Comparison of ENCODE assay signal across 16 cellular contexts in the genomic region with DNA sequence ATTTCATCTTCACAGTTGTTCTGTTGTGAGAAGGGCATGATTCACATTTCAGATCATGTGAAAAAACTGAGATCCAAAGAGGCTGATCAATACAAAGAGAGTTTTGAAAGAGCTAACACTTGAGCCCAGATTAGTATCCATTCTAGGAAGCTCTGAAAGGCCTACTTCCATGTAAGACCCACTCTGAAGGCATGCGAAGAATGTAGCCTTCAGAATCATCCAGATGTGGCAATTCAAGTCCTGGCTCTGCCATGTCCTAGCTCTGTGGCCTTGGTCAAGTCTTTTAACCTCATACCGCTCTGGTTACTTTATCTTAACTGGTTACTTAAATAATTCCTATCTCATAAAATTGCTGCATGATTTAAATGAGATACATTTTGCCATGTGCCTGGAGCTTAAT.
A peak's percentile ranks its signal among the peaks of the same experiment; 100 is the strongest.
DNase-seq lines count a peak whose midpoint lies in the region; ATAC-seq and TF ChIP-seq lines count a peak whose summit lies in the region.
"Had no signal": no experiment of that assay in that cellular context is flagged by ENCODE, and none has a peak within 500 bp of the region (broad histone marks: within the 10 kb centered on the region; RNA-seq: fewer than 3 reads in every experiment).

No MANE protein-coding gene starts in this region.

- intact Hi-C loops in Right ventricle myocardium inferior (cut with DNase I): no loop called here

- H3K9me3 ChIP-seq in osteoblast (ENCODE audit: low read depth, low read length): no peaks in the 10 kb centered on the region
- H3K9me3 ChIP-seq: BLaER1, Caco-2 had no signal

- no peak for TF ChIP-seq CTCF in AG10803 (conservative IDR thresholded peaks at IDR 0.05; ENCODE audit: low read length)
- TF ChIP-seq CTCF in choroid plexus epithelial cell (conservative IDR thresholded peaks at IDR 0.05; ENCODE audit: low read depth, low read length): no peak
- no peak for TF ChIP-seq CTCF in osteoblast (IDR thresholded peaks at IDR 0.05; ENCODE audit: extremely low read depth, low read depth, low read length)

- no peaks in the 10 kb centered on the region for H3K79me2 ChIP-seq in osteoblast (ENCODE audit: insufficient read depth, low read length)

- no peaks in the 10 kb centered on the region for H3K27me3 ChIP-seq in osteoblast (ENCODE audit: insufficient read depth, low read length)
- H3K27me3 ChIP-seq: BLaER1 had no signal

- DNase-seq in AG10803 (ENCODE audit: low read depth): peak; percentile 13
- peak; percentile 18 for DNase-seq in choroid plexus epithelial cell (ENCODE audit: low read depth)
- peak; percentile 56 for DNase-seq in islet precursor cell
- peak; percentile 50 for DNase-seq in renal cortical epithelial cell (ENCODE audit: low read depth)
- no peak for DNase-seq in Right ventricle myocardium inferior (ENCODE audit: missing footprints)
- no peak for DNase-seq in osteoblast (ENCODE audit: insufficient read length, low spot score, missing footprints)
- DNase-seq: AML-193; Caco-2; CD8-positive, alpha-beta memory T cell; DMS53; GF-D8; GM23248; H9 had no signal

- H2AFZ ChIP-seq in osteoblast (ENCODE audit: low read length): no peak overlapping the region
- H2AFZ ChIP-seq: GM23248 had no signal

- no peaks in the 10 kb centered on the region for H4K20me1 ChIP-seq in osteoblast (ENCODE audit: insufficient read depth, low read length)
- H4K20me1 ChIP-seq: BLaER1 had no signal

- H3K4me2 ChIP-seq in osteoblast (ENCODE audit: insufficient read depth, low read length): no peak overlapping the region
- H3K4me2 ChIP-seq: BLaER1 had no signal

- H3K4me1 ChIP-seq in osteoblast (ENCODE audit: insufficient read depth, low read length): no peaks in the 10 kb centered on the region
- H3K4me1 ChIP-seq: Caco-2 had no signal

- no peaks in the 10 kb centered on the region for H3K36me3 ChIP-seq in osteoblast (ENCODE audit: insufficient read depth, low read length)
- H3K36me3 ChIP-seq: BLaER1 had no signal

- no peak overlapping the region for H3K27ac ChIP-seq in osteoblast (ENCODE audit: low read depth, low read length)
- H3K27ac ChIP-seq: 22Rv1, BLaER1, GM23248 had no signal

- H3K4me3 ChIP-seq in AG10803 (ENCODE audit: low read length) (no peak overlapping the region), choroid plexus epithelial cell (ENCODE audit: low read depth, low read length) (no peak overlapping the region), osteoblast (ENCODE audit: insufficient read depth, low read length) (no peak overlapping the region)
- H3K4me3 ChIP-seq: BLaER1, GM23248 had no signal

- ATAC-seq in Right ventricle myocardium inferior (no peak), HG03025 (IDR thresholded peaks at IDR 0.05; ENCODE audit: low FRiP score, unreplicated experiment) (no peak)

Comparison
In these comparisons a context has a peak if more than half of its experiments do, and no peak if none do; other contexts are left out.
1. DNase-seq: peak in AG10803 (single experiment), choroid plexus epithelial cell (single experiment), islet precursor cell (single experiment) and renal cortical epithelial cell (single experiment); none in Right ventricle myocardium inferior (single experiment) and osteoblast (single experiment).